In genomic region chr6:1311400-1312192, GRCh38 we compare ENCODE assay signal across 1 cellular context.
TF ChIP-seq lines count a peak whose summit lies in the region.

FOXQ1 (plus strand) TSS chr6:1312098; CDS start chr6:1312705, 607 bp downstream.

TF ChIP-seq in HepG2, 621 proteins besides CTCF, POLR2A, EP300 and RAD21 (continued from another document and continues in another):
- TF ChIP-seq, protein P1, sequence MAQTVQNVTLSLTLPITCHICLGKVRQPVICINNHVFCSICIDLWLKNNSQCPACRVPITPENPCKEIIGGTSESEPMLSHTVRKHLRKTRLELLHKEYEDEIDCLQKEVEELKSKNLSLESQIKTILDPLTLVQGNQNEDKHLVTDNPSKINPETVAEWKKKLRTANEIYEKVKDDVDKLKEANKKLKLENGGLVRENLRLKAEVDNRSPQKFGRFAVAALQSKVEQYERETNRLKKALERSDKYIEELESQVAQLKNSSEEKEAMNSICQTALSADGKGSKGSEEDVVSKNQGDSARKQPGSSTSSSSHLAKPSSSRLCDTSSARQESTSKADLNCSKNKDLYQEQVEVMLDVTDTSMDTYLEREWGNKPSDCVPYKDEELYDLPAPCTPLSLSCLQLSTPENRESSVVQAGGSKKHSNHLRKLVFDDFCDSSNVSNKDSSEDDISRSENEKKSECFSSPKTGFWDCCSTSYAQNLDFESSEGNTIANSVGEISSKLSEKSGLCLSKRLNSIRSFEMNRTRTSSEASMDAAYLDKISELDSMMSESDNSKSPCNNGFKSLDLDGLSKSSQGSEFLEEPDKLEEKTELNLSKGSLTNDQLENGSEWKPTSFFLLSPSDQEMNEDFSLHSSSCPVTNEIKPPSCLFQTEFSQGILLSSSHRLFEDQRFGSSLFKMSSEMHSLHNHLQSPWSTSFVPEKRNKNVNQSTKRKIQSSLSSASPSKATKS (CRISPR knock-in tag; IDR thresholded peaks at IDR 0.05), result no peak
- TF ChIP-seq HDAC6 (IDR thresholded peaks at IDR 0.05; ENCODE audit: low read depth, low read length) (no peak), JUNB (CRISPR knock-in tag; IDR thresholded peaks at IDR 0.05; ENCODE audit: borderline replicate concordance) (0 out of 2 replicates have a peak, but pooled peaks have one; percentile 69), NPAS2 (CRISPR knock-in tag; IDR thresholded peaks at IDR 0.05; ENCODE audit: borderline replicate concordance) (no peak; the same call in 1 of the 2 replicates), ZSCAN20 (CRISPR knock-in tag; IDR thresholded peaks at IDR 0.05; ENCODE audit: borderline replicate concordance) (peak; percentile 85; the same call in 1 of the 2 replicates), SP2 (CRISPR knock-in tag; IDR thresholded peaks at IDR 0.05) (peak; percentile 40; the same call in 1 of the 2 replicates), MAF1 (CRISPR knock-in tag; IDR thresholded peaks at IDR 0.05; ENCODE audit: borderline replicate concordance) (peak; percentile 90), ZNF737 (CRISPR knock-in tag; IDR thresholded peaks at IDR 0.05; ENCODE audit: borderline replicate concordance) (0 out of 2 replicates have a peak, but pooled peaks have one; percentile 14), CENPX (CRISPR knock-in tag; IDR thresholded peaks at IDR 0.05) (no peak), ZNF616 (CRISPR knock-in tag; IDR thresholded peaks at IDR 0.05; ENCODE audit: low read depth) (peak; percentile 24; the same call in 1 of the 2 replicates), HOXD1 (CRISPR knock-in tag; IDR thresholded peaks at IDR 0.05) (peak; percentile 96), IKZF4 (CRISPR knock-in tag; IDR thresholded peaks at IDR 0.05; ENCODE audit: borderline replicate concordance, low read depth, not compliant biosample characterization) (peak; percentile 85), MED1 (CRISPR knock-in tag; IDR thresholded peaks at IDR 0.05) (peak; percentile 95), NKX3-1 (CRISPR knock-in tag; IDR thresholded peaks at IDR 0.05) (peak; percentile 82; the same call in 1 of the 2 replicates), ZNF136 (CRISPR knock-in tag; IDR thresholded peaks at IDR 0.05; ENCODE audit: low read depth) (0 out of 2 replicates have a peak, but pooled peaks have one; percentile 28), ZNF782 (CRISPR knock-in tag; IDR thresholded peaks at IDR 0.05; ENCODE audit: borderline replicate concordance) (no peak; the same call in 1 of the 2 replicates), ZBTB25 (CRISPR knock-in tag; IDR thresholded peaks at IDR 0.05) (peak; percentile 80), DMAP1 (CRISPR knock-in tag; IDR thresholded peaks at IDR 0.05) (peak; percentile 88), ZNF766 (CRISPR knock-in tag; IDR thresholded peaks at IDR 0.05; ENCODE audit: borderline replicate concordance) (peak; percentile 55; the same call in 1 of the 2 replicates), ZNF749 (CRISPR knock-in tag; IDR thresholded peaks at IDR 0.05; ENCODE audit: borderline replicate concordance) (peak; percentile 91; the same call in 1 of the 2 replicates), FOXC1 (CRISPR knock-in tag; IDR thresholded peaks at IDR 0.05; ENCODE audit: borderline replicate concordance) (peak; percentile 94), ZNF430 (CRISPR knock-in tag; IDR thresholded peaks at IDR 0.05) (peak; percentile 93; the same call in 1 of the 2 replicates), ZNF383 (CRISPR knock-in tag; IDR thresholded peaks at IDR 0.05; ENCODE audit: borderline replicate concordance) (no peak), CEBPB (IDR thresholded peaks at IDR 0.05; ENCODE audit: borderline replicate concordance, low read depth, low read length) (peak; percentile 61; the same call in 1 of the 2 replicates), ZNF232 (CRISPR knock-in tag; IDR thresholded peaks at IDR 0.05; ENCODE audit: borderline replicate concordance) (peak; percentile 87), ZSCAN30 (CRISPR knock-in tag; IDR thresholded peaks at IDR 0.05) (no peak; the same call in none of the 2 replicates), SMARCE1 (IDR thresholded peaks at IDR 0.05; ENCODE audit: borderline replicate concordance) (no peak), ZNF558 (CRISPR knock-in tag; IDR thresholded peaks at IDR 0.05; ENCODE audit: borderline replicate concordance) (peak; percentile 91), MYPOP (CRISPR knock-in tag; IDR thresholded peaks at IDR 0.05) (peak; percentile 97), THAP7 (CRISPR knock-in tag; IDR thresholded peaks at IDR 0.05) (peak; percentile 83), ZBTB7B (CRISPR knock-in tag; IDR thresholded peaks at IDR 0.05) (peak; percentile 57; the same call in 1 of the 2 replicates), NFYB (CRISPR knock-in tag; IDR thresholded peaks at IDR 0.05) (peak; percentile 78), ZNF678 (CRISPR knock-in tag; IDR thresholded peaks at IDR 0.05) (peak; percentile 18; the same call in 1 of the 2 replicates), ZBTB1 (CRISPR knock-in tag; IDR thresholded peaks at IDR 0.05; ENCODE audit: borderline replicate concordance) (peak; percentile 73; the same call in 1 of the 2 replicates), KAT2B (IDR thresholded peaks at IDR 0.05; ENCODE audit: borderline replicate concordance, low read depth, low read length) (no peak), BORCS8-MEF2B (CRISPR knock-in tag; IDR thresholded peaks at IDR 0.05) (peak; percentile 96), KLF6 (CRISPR knock-in tag; IDR thresholded peaks at IDR 0.05) (peak; percentile 99), KLF11 (CRISPR knock-in tag; IDR thresholded peaks at IDR 0.05) (0 out of 2 replicates have a peak, but pooled peaks have one; percentile 39), NCOA2 (CRISPR knock-in tag; IDR thresholded peaks at IDR 0.05) (0 out of 2 replicates have a peak, but pooled peaks have one; percentile 62), U2AF2 (IDR thresholded peaks at IDR 0.05; ENCODE audit: low read depth, low read length) (peak; percentile 29; the same call in 1 of the 2 replicates), SNAPC5 (CRISPR knock-in tag; IDR thresholded peaks at IDR 0.05; ENCODE audit: borderline replicate concordance) (peak; percentile 90; the same call in 1 of the 2 replicates), EHMT2 (IDR thresholded peaks at IDR 0.05; ENCODE audit: borderline replicate concordance, low read depth, low read length) (no peak)
- TF ChIP-seq, protein P2, sequence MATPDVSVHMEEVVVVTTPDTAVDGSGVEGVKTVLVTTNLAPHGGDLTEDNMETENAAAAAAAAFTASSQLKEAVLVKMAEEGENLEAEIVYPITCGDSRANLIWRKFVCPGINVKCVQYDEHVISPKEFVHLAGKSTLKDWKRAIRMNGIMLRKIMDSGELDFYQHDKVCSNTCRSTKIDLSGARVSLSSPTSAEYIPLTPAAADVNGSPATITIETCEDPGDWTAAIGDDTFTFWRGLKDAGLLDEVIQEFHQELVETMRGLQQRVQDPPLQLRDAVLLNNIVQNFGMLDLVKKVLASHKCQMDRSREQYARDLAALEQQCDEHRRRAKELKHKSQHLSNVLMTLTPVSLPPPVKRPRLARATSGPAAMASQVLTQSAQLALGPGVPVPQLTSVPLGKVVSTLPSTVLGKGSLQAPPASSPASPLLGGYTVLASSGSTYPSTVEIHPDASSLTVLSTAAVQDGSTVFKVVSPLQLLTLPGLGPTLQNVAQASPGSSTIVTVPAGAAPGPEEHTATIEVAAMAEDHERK (CRISPR knock-in tag; IDR thresholded peaks at IDR 0.05; ENCODE audit: low read depth), result peak; percentile 41; the same call in 1 of the 2 replicates
- TF ChIP-seq, protein P3, sequence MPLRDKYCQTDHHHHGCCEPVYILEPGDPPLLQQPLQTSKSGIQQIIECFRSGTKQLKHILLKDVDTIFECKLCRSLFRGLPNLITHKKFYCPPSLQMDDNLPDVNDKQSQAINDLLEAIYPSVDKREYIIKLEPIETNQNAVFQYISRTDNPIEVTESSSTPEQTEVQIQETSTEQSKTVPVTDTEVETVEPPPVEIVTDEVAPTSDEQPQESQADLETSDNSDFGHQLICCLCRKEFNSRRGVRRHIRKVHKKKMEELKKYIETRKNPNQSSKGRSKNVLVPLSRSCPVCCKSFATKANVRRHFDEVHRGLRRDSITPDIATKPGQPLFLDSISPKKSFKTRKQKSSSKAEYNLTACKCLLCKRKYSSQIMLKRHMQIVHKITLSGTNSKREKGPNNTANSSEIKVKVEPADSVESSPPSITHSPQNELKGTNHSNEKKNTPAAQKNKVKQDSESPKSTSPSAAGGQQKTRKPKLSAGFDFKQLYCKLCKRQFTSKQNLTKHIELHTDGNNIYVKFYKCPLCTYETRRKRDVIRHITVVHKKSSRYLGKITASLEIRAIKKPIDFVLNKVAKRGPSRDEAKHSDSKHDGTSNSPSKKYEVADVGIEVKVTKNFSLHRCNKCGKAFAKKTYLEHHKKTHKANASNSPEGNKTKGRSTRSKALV (CRISPR knock-in tag; IDR thresholded peaks at IDR 0.05), result peak; percentile 98
- TF ChIP-seq, protein P4, sequence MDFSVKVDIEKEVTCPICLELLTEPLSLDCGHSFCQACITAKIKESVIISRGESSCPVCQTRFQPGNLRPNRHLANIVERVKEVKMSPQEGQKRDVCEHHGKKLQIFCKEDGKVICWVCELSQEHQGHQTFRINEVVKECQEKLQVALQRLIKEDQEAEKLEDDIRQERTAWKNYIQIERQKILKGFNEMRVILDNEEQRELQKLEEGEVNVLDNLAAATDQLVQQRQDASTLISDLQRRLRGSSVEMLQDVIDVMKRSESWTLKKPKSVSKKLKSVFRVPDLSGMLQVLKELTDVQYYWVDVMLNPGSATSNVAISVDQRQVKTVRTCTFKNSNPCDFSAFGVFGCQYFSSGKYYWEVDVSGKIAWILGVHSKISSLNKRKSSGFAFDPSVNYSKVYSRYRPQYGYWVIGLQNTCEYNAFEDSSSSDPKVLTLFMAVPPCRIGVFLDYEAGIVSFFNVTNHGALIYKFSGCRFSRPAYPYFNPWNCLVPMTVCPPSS (IDR thresholded peaks at IDR 0.05), result no peak
- TF ChIP-seq, protein P5, sequence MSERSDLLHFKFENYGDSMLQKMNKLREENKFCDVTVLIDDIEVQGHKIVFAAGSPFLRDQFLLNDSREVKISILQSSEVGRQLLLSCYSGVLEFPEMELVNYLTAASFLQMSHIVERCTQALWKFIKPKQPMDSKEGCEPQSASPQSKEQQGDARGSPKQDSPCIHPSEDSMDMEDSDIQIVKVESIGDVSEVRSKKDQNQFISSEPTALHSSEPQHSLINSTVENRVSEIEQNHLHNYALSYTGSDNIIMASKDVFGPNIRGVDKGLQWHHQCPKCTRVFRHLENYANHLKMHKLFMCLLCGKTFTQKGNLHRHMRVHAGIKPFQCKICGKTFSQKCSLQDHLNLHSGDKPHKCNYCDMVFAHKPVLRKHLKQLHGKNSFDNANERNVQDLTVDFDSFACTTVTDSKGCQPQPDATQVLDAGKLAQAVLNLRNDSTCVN (CRISPR knock-in tag; IDR thresholded peaks at IDR 0.05; ENCODE audit: borderline replicate concordance), result peak; percentile 47; the same call in 1 of the 2 replicates
- TF ChIP-seq, protein P6, sequence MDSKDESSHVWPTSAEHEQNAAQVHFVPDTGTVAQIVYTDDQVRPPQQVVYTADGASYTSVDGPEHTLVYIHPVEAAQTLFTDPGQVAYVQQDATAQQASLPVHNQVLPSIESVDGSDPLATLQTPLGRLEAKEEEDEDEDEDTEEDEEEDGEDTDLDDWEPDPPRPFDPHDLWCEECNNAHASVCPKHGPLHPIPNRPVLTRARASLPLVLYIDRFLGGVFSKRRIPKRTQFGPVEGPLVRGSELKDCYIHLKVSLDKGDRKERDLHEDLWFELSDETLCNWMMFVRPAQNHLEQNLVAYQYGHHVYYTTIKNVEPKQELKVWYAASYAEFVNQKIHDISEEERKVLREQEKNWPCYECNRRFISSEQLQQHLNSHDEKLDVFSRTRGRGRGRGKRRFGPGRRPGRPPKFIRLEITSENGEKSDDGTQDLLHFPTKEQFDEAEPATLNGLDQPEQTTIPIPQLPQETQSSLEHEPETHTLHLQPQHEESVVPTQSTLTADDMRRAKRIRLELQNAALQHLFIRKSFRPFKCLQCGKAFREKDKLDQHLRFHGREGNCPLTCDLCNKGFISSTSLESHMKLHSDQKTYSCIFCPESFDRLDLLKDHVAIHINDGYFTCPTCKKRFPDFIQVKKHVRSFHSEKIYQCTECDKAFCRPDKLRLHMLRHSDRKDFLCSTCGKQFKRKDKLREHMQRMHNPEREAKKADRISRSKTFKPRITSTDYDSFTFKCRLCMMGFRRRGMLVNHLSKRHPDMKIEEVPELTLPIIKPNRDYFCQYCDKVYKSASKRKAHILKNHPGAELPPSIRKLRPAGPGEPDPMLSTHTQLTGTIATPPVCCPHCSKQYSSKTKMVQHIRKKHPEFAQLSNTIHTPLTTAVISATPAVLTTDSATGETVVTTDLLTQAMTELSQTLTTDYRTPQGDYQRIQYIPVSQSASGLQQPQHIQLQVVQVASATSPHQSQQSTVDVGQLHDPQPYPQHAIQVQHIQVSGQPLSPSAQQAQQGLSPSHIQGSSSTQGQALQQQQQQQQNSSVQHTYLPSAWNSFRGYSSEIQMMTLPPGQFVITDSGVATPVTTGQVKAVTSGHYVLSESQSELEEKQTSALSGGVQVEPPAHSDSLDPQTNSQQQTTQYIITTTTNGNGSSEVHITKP (CRISPR knock-in tag; IDR thresholded peaks at IDR 0.05; ENCODE audit: low read depth), result peak; percentile 81
